14 cellular contexts compared by ENCODE assay signal in genomic region chr4:174496631-174497442, GRCh38. TPM values are rescaled to one million over a fixed set of nuclear protein-coding genes. Genes with fewer than 3 reads are reported as not detected.
A peak's percentile ranks its signal among the peaks of the same experiment; 100 is the strongest.
DNase-seq lines count a peak whose midpoint lies in the region; ATAC-seq and TF ChIP-seq lines count a peak whose summit lies in the region.
"Had no signal": no experiment of that assay in that cellular context is flagged by ENCODE, and none has a peak within 500 bp of the region (broad histone marks: within the 10 kb centered on the region; RNA-seq: fewer than 3 reads in every experiment).

No MANE protein-coding gene starts in this region.

- H3K27ac Mint-ChIP-seq in CD8-positive, alpha-beta T cell = peak overlapping the region; percentile 50
- H3K27ac Mint-ChIP-seq: activated CD4-positive, alpha-beta memory T cell treated with anti-CD3 and anti-CD28 coated beads for 36 hours; HFFc6 had no signal

- H3K27me3 Mint-ChIP-seq in CD8-positive, alpha-beta T cell (ENCODE audit: low read depth) = no peaks in the 10 kb centered on the region
- H3K27me3 Mint-ChIP-seq: activated CD4-positive, alpha-beta memory T cell treated with anti-CD3 and anti-CD28 coated beads for 36 hours had no signal

- 68 to 75% methylated on average over 3 of the region's 3 CpGs for WGBS in tibial nerve, 2 donors
- WGBS in upper lobe of left lung, 2 donors = 79 to 80% methylated on average over 3 of the region's 3 CpGs

- TF ChIP-seq EP300 in tibial nerve (IDR thresholded peaks at IDR 0.05) (no peak), upper lobe of left lung (IDR thresholded peaks at IDR 0.05) (no peak)

- H3K4me1 ChIP-seq in CD8-positive, alpha-beta T cell (ENCODE audit: insufficient read depth, low read length) = no peaks in the 10 kb centered on the region
- H3K4me1 ChIP-seq in mucosa of rectum (ENCODE audit: control insufficient read depth in 2 of 2, insufficient read depth in 2 of 2, low read length in 2 of 2) = peaks cover 0 to 24% of the 10 kb centered on the region in 2 donors
- H3K4me1 ChIP-seq in tibial nerve = no peaks in the 10 kb centered on the region
- H3K4me1 ChIP-seq in upper lobe of left lung = peaks cover 0 to 7% (median 0%) of the 10 kb centered on the region in 4 donors

- no peaks in the 10 kb centered on the region for H3K9me3 ChIP-seq in CD8-positive, alpha-beta T cell (ENCODE audit: low read length)
- no peaks in the 10 kb centered on the region for H3K9me3 ChIP-seq in SK-N-MC (ENCODE audit: low read depth, low read length)
- no peaks in the 10 kb centered on the region for H3K9me3 ChIP-seq in mucosa of rectum (ENCODE audit: control insufficient read depth in 2 of 2, low read length in 2 of 2)
- H3K9me3 ChIP-seq in tibial nerve = no peaks in the 10 kb centered on the region
- H3K9me3 ChIP-seq in upper lobe of left lung = no peaks in the 10 kb centered on the region
- H3K9me3 ChIP-seq: MG63 had no signal

- intact Hi-C loops in CD8-positive, alpha-beta T cell (cut with DNase I, micrococcal nuclease) = loop anchor here in 1 of 2 experiments (2.0 kb wide), 1 partner anchor 26 kb away; the partner anchor contains the start of gene HPGD

- no peaks in the 10 kb centered on the region for H3K27me3 ChIP-seq in CD8-positive, alpha-beta T cell (ENCODE audit: insufficient read depth, low read length)
- H3K27me3 ChIP-seq in mucosa of rectum (ENCODE audit: control insufficient read depth in 2 of 2, insufficient read depth in 2 of 2, low read length in 2 of 2) (no peaks in the 10 kb centered on the region), tibial nerve (no peaks in the 10 kb centered on the region), upper lobe of left lung (no peaks in the 10 kb centered on the region)
- H3K27me3 ChIP-seq: MG63 had no signal

- no peak for ATAC-seq in CD8-positive, alpha-beta T cell
- ATAC-seq in upper lobe of left lung (ENCODE audit: low FRiP score in 2 of 2) = no peak

- H3K4me3 Mint-ChIP-seq in CD8-positive, alpha-beta T cell = peak overlapping the region; percentile 44
- H3K4me3 Mint-ChIP-seq: activated CD4-positive, alpha-beta memory T cell treated with anti-CD3 and anti-CD28 coated beads for 36 hours; HFFc6 had no signal

- no peaks in the 10 kb centered on the region for H3K9me3 Mint-ChIP-seq in CD8-positive, alpha-beta T cell
- H3K9me3 Mint-ChIP-seq: activated CD4-positive, alpha-beta memory T cell treated with anti-CD3 and anti-CD28 coated beads for 36 hours had no signal

- no peaks in the 10 kb centered on the region for H3K36me3 ChIP-seq in CD8-positive, alpha-beta T cell (ENCODE audit: insufficient read depth, low read length)
- H3K36me3 ChIP-seq in SK-N-MC (ENCODE audit: insufficient read depth, low read length) (no peaks in the 10 kb centered on the region), mucosa of rectum (ENCODE audit: control insufficient read depth in 2 of 2, insufficient read depth in 2 of 2, low read length in 2 of 2) (no peaks in the 10 kb centered on the region), tibial nerve (no peaks in the 10 kb centered on the region), upper lobe of left lung (peaks cover 0 to 11% (median 0%) of the 10 kb centered on the region in 4 donors)
- H3K36me3 ChIP-seq: MG63 had no signal

- TF ChIP-seq CTCF in CD8-positive, alpha-beta T cell (IDR thresholded peaks at IDR 0.05) = no peak
- TF ChIP-seq CTCF in tibial nerve (IDR thresholded peaks at IDR 0.05) (no peak), upper lobe of left lung (IDR thresholded peaks at IDR 0.05) (no peak)

- peaks cover 8% of the 10 kb centered on the region for H3K36me3 Mint-ChIP-seq in CD8-positive, alpha-beta T cell
- H3K36me3 Mint-ChIP-seq: activated CD4-positive, alpha-beta memory T cell treated with anti-CD3 and anti-CD28 coated beads for 36 hours had no signal

- no peak overlapping the region for H3K4me3 ChIP-seq in CD8-positive, alpha-beta T cell (ENCODE audit: low read depth, low read length)
- no peak overlapping the region for H3K4me3 ChIP-seq in SK-N-MC
- H3K4me3 ChIP-seq in mucosa of rectum (ENCODE audit: low read length in 2 of 2) = peak overlapping the region; percentile 16 to 56
- no peak overlapping the region for H3K4me3 ChIP-seq in tibial nerve
- H3K4me3 ChIP-seq in upper lobe of left lung = no peak overlapping the region
- H3K4me3 ChIP-seq: MG63 had no signal

- TF ChIP-seq POLR2A in tibial nerve (IDR thresholded peaks at IDR 0.05) (no peak), upper lobe of left lung (IDR thresholded peaks at IDR 0.05) (no peak)

- no peak overlapping the region for H3K27ac ChIP-seq in CD8-positive, alpha-beta T cell (ENCODE audit: low read depth, low read length)
- H3K27ac ChIP-seq in SK-N-MC (0 out of 2 replicates have a peak overlapping the region, but pooled peaks have one; percentile 18), mucosa of rectum (ENCODE audit: low read depth in 2 of 2, low read length in 2 of 2) (peak overlapping the region; percentile 53 to 56), tibial nerve (no peak overlapping the region), upper lobe of left lung (no peak overlapping the region)
- H3K27ac ChIP-seq: epithelial cell of prostate had no signal

- H3K9ac ChIP-seq in SK-N-MC (ENCODE audit: insufficient read length) (no peak overlapping the region), mucosa of rectum (ENCODE audit: low read depth in 1 of 2, low read length in 2 of 2) (no peak overlapping the region)

- CTCF ChIA-PET in CD8-positive, alpha-beta T cell (lab: Charles Lee) = no interaction called here

- POLR2A ChIA-PET in CD8-positive, alpha-beta T cell (lab: Charles Lee) = no interaction called here

- DNase-seq in CD8-positive, alpha-beta T cell = no peak
- DNase-seq in DMS153 treated with DMSO at 0.1 percent for 48 hours (lab: John Stamatoyannopoulos, UW; ENCODE audit: unreplicated experiment) (peak; percentile 23), SK-N-MC (ENCODE audit: low read depth, low spot score) (no peak), tibial nerve (ENCODE audit: low spot score in 2 of 2) (no peak), hypothalamus (lab: John Stamatoyannopoulos, UW) (no peak), upper lobe of left lung (no peak)
- DNase-seq: activated CD4-positive, alpha-beta memory T cell treated with anti-CD3 and anti-CD28 coated beads for 36 hours; activated naive CD4-positive, alpha-beta T cell; central memory CD4-positive, alpha-beta T cell; head of caudate nucleus; HFFc6; MG63 had no signal

- peaks cover 19% of the 10 kb centered on the region for H3K4me1 Mint-ChIP-seq in CD8-positive, alpha-beta T cell (ENCODE audit: low read depth)

RNA-seq across cellular contexts. Expression of gene HPGD, which starts 25.5 kb away (rescaled TPM):
- total RNA-seq in CD8-positive, alpha-beta T cell = 1 to 10 TPM; 6.1 to 9.1 TPM
- total RNA-seq in tibial nerve (1 to 10 TPM; 1.0 to 7.2 (median 2.7) TPM), upper lobe of left lung (100 to 1,000 TPM in 2 of 6 donors, 10 to 100 TPM in 4; 39.8 to 181 (median 72.5) TPM)
- total RNA-seq: HFFc6 had no signal

Comparison
In these comparisons a context has a peak if more than half of its experiments do, and no peak if none do; other contexts are left out.
1. H3K27ac ChIP-seq: peak in SK-N-MC (single experiment) and mucosa of rectum (2 of 2); none in CD8-positive, alpha-beta T cell (single experiment), tibial nerve (0 of 4) and upper lobe of left lung (0 of 4).
2. H3K4me3 ChIP-seq: peak in mucosa of rectum (2 of 2); none in CD8-positive, alpha-beta T cell (single experiment), SK-N-MC (single experiment), tibial nerve (0 of 4) and upper lobe of left lung (0 of 4).
3. RNA of gene HPGD, which starts 25.5 kb away (total RNA-seq): 39.8 to 181 TPM in upper lobe of left lung; 6.1 to 9.1 TPM in CD8-positive, alpha-beta T cell and 1.0 to 7.2 TPM in tibial nerve; every median in the first group is over 4 times any median in the second.